In the genomic region with DNA sequence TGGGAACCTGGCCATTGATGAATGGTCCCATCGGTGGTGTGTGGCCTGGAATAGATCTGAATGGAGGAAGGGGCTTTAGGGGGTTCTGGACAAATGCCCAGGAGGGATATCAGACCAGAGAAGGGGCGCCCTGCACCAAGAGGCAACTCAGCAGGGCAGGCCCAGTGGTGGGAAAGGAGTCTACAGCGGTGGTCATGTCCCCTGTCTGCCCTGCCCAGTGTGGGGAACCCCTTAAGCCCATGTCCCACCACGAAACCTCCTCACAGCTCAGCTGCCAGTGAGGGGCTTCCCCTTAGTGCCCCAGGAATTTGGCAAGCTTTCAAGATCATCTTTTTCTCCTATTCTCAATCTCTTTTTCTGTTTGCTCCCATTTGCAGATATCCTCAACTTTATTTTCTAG, we compare ENCODE assay signal across 1 cellular context.
TF ChIP-seq lines count a peak whose summit lies in the region.

No MANE protein-coding gene starts in this region.

TF ChIP-seq in endothelial cell of umbilical vein, 7 proteins besides CTCF, POLR2A, EP300 and RAD21 (continued from another document):
- TF ChIP-seq GATA2 (IDR thresholded peaks at IDR 0.05; ENCODE audit: insufficient read depth, insufficient read length, low read depth, low read length) = no peak
TF ChIP-seq in endothelial cell of umbilical vein: peak in this region for 0.
